Comparison of ENCODE assay signal across 11 cellular contexts in the genomic region with DNA sequence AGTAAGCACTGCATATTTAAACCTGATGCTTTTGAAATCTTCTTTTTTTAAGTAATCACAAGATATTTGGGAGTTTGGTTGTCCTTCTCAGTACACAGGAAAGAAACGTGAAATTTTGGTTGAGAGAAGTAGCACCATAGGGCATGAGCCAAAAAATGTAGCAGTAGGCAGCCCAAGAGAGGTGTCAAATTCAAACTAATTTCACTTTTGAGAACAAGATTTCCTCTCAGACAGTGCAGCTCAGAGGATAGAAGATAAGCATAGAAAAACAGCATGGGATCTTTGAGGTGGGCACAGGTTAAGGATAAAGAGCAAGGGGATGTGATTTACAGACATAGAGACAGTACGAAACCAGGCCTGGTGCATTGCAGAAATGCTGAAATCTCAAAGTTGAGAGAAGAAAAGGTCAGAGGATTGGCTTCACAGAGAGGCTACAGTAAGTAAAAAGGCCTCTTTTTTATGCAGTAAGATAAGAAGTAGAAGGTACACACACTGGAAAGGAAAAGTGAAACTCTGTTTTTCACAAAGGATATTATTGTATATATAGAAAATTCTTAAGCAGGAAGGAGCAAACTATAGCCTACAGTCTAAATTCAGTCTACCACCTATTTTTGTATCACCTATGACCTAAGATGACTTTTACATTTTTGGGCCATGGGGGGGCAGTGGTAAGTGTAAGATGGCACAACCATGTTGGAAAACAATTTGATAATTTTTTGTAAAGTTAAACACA.
DNase-seq lines count a peak whose midpoint lies in the region; ATAC-seq lines count a peak whose summit lies in the region.
"Had no signal": no experiment of that assay in that cellular context is flagged by ENCODE, and none has a peak within 500 bp of the region (broad histone marks: within the 10 kb centered on the region; RNA-seq: fewer than 3 reads in every experiment).

No MANE protein-coding gene starts in this region.

- H2BK12ac ChIP-seq in neuronal stem cell (ENCODE audit: low read length): no peak overlapping the region

- H3K27me3 ChIP-seq in CD8-positive, alpha-beta memory T cell (ENCODE audit: insufficient read depth, low read length, poor library complexity, severe bottlenecking): no peaks in the 10 kb centered on the region
- no peaks in the 10 kb centered on the region for H3K27me3 ChIP-seq in neuronal stem cell (ENCODE audit: control insufficient read depth in 3 of 3, insufficient read depth in 3 of 3, low read depth in 1 of 3, low read length in 3 of 3)
- H3K27me3 ChIP-seq in mesendoderm (ENCODE audit: insufficient read depth, low read length, poor library complexity): no peaks in the 10 kb centered on the region

- H3K9me3 ChIP-seq in CD8-positive, alpha-beta memory T cell (ENCODE audit: low read length): no peaks in the 10 kb centered on the region
- no peaks in the 10 kb centered on the region for H3K9me3 ChIP-seq in neuronal stem cell (replicated peaks in 1 of 2; ENCODE audit: control insufficient read depth in 2 of 2, insufficient read depth in 1 of 2, low read depth in 1 of 2, low read length in 2 of 2)

- no peak for DNase-seq in CD8-positive, alpha-beta memory T cell
- DNase-seq in T-cell (no peak), kidney glomerular epithelial cell (lab: John Stamatoyannopoulos, UW) (no peak), HuH-7 (ENCODE audit: low spot score) (no peak), neuronal stem cell (ENCODE audit: low spot score) (no peak), mesendoderm (no peak)
- DNase-seq: Caco-2, NCI-H1417 treated with DMSO at 0.1 percent for 48 hours had no signal

- no CpG with 5 or more reads among the region's 2 CpGs for WGBS in neuronal stem cell (ENCODE audit: extremely low coverage in 2 of 2, insufficient read length in 2 of 2, insufficient replicate concordance in 1 of 2), 2 donors
- WGBS in mesendoderm (ENCODE audit: extremely low coverage, insufficient coverage, low lambda C conversion rate): no CpG with 5 or more reads among the region's 2 CpGs

- H3K4me1 Mint-ChIP-seq in CD8-positive, alpha-beta memory T cell: peaks cover 7 to 8% (median 7%) of the 10 kb centered on the region in 3 donors
- peaks cover 13 to 27% (median 13%) of the 10 kb centered on the region in 3 donors for H3K4me1 Mint-ChIP-seq in T-cell

- H3K18ac ChIP-seq in neuronal stem cell (ENCODE audit: low read length) (no peak overlapping the region), mesendoderm (ENCODE audit: low read length) (no peak overlapping the region)

- H3K36me3 Mint-ChIP-seq in CD8-positive, alpha-beta memory T cell: peaks cover 8 to 13% (median 9%) of the 10 kb centered on the region in 3 donors
- H3K36me3 Mint-ChIP-seq in T-cell: peaks cover 32% of the 10 kb centered on the region

- H3K4me3 ChIP-seq in CD8-positive, alpha-beta memory T cell (ENCODE audit: low read length): no peak overlapping the region
- H3K4me3 ChIP-seq in neuronal stem cell (ENCODE audit: low read length in 2 of 2): no peak overlapping the region
- H3K4me3 ChIP-seq in mesendoderm (ENCODE audit: low read length): no peak overlapping the region

- no peaks in the 10 kb centered on the region for H3K79me2 ChIP-seq in mesendoderm (ENCODE audit: control insufficient read depth, insufficient read depth, low read length)

- no peak overlapping the region for H4K5ac ChIP-seq in mesendoderm (ENCODE audit: low read length)

- no peak overlapping the region for H2AFZ ChIP-seq in neuronal stem cell (ENCODE audit: low read length)

- no peaks in the 10 kb centered on the region for H3K9me3 Mint-ChIP-seq in CD8-positive, alpha-beta memory T cell
- no peaks in the 10 kb centered on the region for H3K9me3 Mint-ChIP-seq in T-cell

- H3K14ac ChIP-seq in neuronal stem cell (ENCODE audit: low read length): no peak overlapping the region

- no peak overlapping the region for H4K8ac ChIP-seq in neuronal stem cell (ENCODE audit: low read depth, low read length)
- H4K8ac ChIP-seq in mesendoderm (ENCODE audit: low read depth, low read length): no peak overlapping the region

- H3K56ac ChIP-seq in mesendoderm (ENCODE audit: low read length): no peak overlapping the region

- H3K4me1 ChIP-seq in CD8-positive, alpha-beta memory T cell (ENCODE audit: insufficient read depth, low read length): peaks cover 4% of the 10 kb centered on the region
- peaks cover 0 to 4% of the 10 kb centered on the region in 2 donors for H3K4me1 ChIP-seq in neuronal stem cell (ENCODE audit: control insufficient read depth in 2 of 2, insufficient read depth in 1 of 2, low read depth in 1 of 2, low read length in 2 of 2)
- no peaks in the 10 kb centered on the region for H3K4me1 ChIP-seq in mesendoderm (ENCODE audit: control insufficient read depth, low read depth, low read length)
- H3K4me1 ChIP-seq: Caco-2 had no signal

- H2BK15ac ChIP-seq in neuronal stem cell (ENCODE audit: low read length) (no peak overlapping the region), mesendoderm (replicated peaks; ENCODE audit: low read depth) (no peak overlapping the region)

- H2BK5ac ChIP-seq in neuronal stem cell (ENCODE audit: low read length): no peak overlapping the region
- no peak overlapping the region for H2BK5ac ChIP-seq in mesendoderm (ENCODE audit: low read length)

- ATAC-seq in GM19025 (IDR thresholded peaks at IDR 0.05; ENCODE audit: low read depth, unreplicated experiment) (peak; percentile 76), HG02798 (IDR thresholded peaks at IDR 0.05; ENCODE audit: poor library complexity, unreplicated experiment) (peak; percentile 68), T-cell (replicated peaks in 1 of 4) (peak in 1 of 4 experiments; percentile 34)
- ATAC-seq: left lobe of liver had no signal

- peak overlapping the region in 6 of 8 donors; percentile 2 to 85 (median 39) for H3K27ac Mint-ChIP-seq in CD8-positive, alpha-beta memory T cell
- H3K27ac Mint-ChIP-seq in T-cell: peak overlapping the region; percentile 25 to 84

- H2BK120ac ChIP-seq in neuronal stem cell (ENCODE audit: low read depth, low read length) (no peak overlapping the region), mesendoderm (ENCODE audit: low read depth, low read length) (no peak overlapping the region)

- H3K79me1 ChIP-seq in neuronal stem cell (ENCODE audit: low read depth, low read length) (peaks cover 1% of the 10 kb centered on the region), mesendoderm (ENCODE audit: low read length) (no peaks in the 10 kb centered on the region)

- H3K27me3 Mint-ChIP-seq in CD8-positive, alpha-beta memory T cell: no peaks in the 10 kb centered on the region
- no peaks in the 10 kb centered on the region for H3K27me3 Mint-ChIP-seq in T-cell

- H2AK5ac ChIP-seq in neuronal stem cell (ENCODE audit: low read depth, low read length) (no peak overlapping the region), mesendoderm (ENCODE audit: low read length) (no peak overlapping the region)

- H3K36me3 ChIP-seq in CD8-positive, alpha-beta memory T cell (ENCODE audit: insufficient read depth, low read length): no peaks in the 10 kb centered on the region
- H3K36me3 ChIP-seq in neuronal stem cell (replicated peaks in 1 of 2; ENCODE audit: control insufficient read depth in 2 of 2, insufficient read depth in 2 of 2, low read length in 2 of 2) (peaks cover 9 to 13% of the 10 kb centered on the region in 2 donors), mesendoderm (ENCODE audit: control insufficient read depth, insufficient read depth, low read length) (no peaks in the 10 kb centered on the region)

- POLR2A ChIA-PET in CD8-positive, alpha-beta memory T cell (lab: Charles Lee): no interaction called here
- POLR2A ChIA-PET in T-cell (lab: Charles Lee): no interaction called here

- no peak overlapping the region for H3K9ac ChIP-seq in neuronal stem cell (ENCODE audit: low read depth, low read length, poor library complexity)
- no peak overlapping the region for H3K9ac ChIP-seq in mesendoderm (ENCODE audit: low read length)

- H3K27ac ChIP-seq in CD8-positive, alpha-beta memory T cell (ENCODE audit: low read depth, low read length): no peak overlapping the region
- no peak overlapping the region for H3K27ac ChIP-seq in neuronal stem cell (replicated peaks; ENCODE audit: low read length)
- no peak overlapping the region for H3K27ac ChIP-seq in mesendoderm (ENCODE audit: low read depth, low read length)

- CTCF ChIA-PET in CD8-positive, alpha-beta memory T cell (lab: Charles Lee): no interaction called here
- CTCF ChIA-PET in T-cell (lab: Charles Lee): interaction anchor here in 1 of 2 donors (0.6 kb wide), 1 partner anchor 14 kb away, joined by 3 read pairs; no protein-coding TSS in a partner anchor

- H3K4ac ChIP-seq in neuronal stem cell (ENCODE audit: low read length): no peak overlapping the region
- H3K4ac ChIP-seq in mesendoderm (ENCODE audit: low read depth, low read length): no peak overlapping the region

- H4K91ac ChIP-seq in neuronal stem cell (ENCODE audit: low read depth, low read length, poor library complexity): no peak overlapping the region

- H3K4me3 Mint-ChIP-seq in CD8-positive, alpha-beta memory T cell: peak overlapping the region in 1 of 7 donors; percentile 4
- H3K4me3 Mint-ChIP-seq in T-cell: no peak overlapping the region

- H3K23ac ChIP-seq in neuronal stem cell (ENCODE audit: low read depth, low read length, poor library complexity) (no peak overlapping the region), mesendoderm (ENCODE audit: low read length) (no peak overlapping the region)

- H3K4me2 ChIP-seq in neuronal stem cell (ENCODE audit: insufficient read depth, low read length, poor library complexity, severe bottlenecking) (no peak overlapping the region), mesendoderm (ENCODE audit: low read length) (no peak overlapping the region)
